In the genomic region with DNA sequence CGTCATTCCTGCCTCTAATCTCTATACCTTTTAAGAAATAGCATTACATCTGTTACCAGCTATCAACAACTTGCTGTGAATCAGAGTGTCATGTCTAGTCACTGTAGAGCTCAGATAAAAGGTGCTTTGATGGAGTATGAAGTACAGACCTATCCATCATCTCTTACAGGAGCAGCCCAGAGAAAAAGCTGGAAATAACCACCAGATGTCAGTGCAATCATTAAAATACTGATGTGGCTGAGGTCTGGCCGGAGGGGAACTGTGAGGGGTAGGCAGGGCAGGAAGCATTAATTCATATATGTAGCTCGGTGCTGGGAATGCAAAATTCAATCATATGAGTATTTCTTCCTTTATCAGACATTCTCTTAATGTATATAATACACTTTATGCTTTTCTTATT, we compare ENCODE assay signal across 1 cellular context.
A peak's percentile ranks its signal among the peaks of the same experiment; 100 is the strongest.
TF ChIP-seq lines count a peak whose summit lies in the region.

No MANE protein-coding gene starts in this region.

TF ChIP-seq in SK-N-SH, 30 proteins besides CTCF, POLR2A, EP300 and RAD21:
- TF ChIP-seq, protein P1, sequence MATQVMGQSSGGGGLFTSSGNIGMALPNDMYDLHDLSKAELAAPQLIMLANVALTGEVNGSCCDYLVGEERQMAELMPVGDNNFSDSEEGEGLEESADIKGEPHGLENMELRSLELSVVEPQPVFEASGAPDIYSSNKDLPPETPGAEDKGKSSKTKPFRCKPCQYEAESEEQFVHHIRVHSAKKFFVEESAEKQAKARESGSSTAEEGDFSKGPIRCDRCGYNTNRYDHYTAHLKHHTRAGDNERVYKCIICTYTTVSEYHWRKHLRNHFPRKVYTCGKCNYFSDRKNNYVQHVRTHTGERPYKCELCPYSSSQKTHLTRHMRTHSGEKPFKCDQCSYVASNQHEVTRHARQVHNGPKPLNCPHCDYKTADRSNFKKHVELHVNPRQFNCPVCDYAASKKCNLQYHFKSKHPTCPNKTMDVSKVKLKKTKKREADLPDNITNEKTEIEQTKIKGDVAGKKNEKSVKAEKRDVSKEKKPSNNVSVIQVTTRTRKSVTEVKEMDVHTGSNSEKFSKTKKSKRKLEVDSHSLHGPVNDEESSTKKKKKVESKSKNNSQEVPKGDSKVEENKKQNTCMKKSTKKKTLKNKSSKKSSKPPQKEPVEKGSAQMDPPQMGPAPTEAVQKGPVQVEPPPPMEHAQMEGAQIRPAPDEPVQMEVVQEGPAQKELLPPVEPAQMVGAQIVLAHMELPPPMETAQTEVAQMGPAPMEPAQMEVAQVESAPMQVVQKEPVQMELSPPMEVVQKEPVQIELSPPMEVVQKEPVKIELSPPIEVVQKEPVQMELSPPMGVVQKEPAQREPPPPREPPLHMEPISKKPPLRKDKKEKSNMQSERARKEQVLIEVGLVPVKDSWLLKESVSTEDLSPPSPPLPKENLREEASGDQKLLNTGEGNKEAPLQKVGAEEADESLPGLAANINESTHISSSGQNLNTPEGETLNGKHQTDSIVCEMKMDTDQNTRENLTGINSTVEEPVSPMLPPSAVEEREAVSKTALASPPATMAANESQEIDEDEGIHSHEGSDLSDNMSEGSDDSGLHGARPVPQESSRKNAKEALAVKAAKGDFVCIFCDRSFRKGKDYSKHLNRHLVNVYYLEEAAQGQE (IDR thresholded peaks at IDR 0.05; ENCODE audit: low read depth, low read length) = no peak
- TF ChIP-seq SMC3 (IDR thresholded peaks at IDR 0.05; ENCODE audit: low read depth, low read length) = peak; percentile 67; the same call in 1 of the 2 replicates
